Comparison of ENCODE assay signal across 9 cellular contexts in the genomic region with DNA sequence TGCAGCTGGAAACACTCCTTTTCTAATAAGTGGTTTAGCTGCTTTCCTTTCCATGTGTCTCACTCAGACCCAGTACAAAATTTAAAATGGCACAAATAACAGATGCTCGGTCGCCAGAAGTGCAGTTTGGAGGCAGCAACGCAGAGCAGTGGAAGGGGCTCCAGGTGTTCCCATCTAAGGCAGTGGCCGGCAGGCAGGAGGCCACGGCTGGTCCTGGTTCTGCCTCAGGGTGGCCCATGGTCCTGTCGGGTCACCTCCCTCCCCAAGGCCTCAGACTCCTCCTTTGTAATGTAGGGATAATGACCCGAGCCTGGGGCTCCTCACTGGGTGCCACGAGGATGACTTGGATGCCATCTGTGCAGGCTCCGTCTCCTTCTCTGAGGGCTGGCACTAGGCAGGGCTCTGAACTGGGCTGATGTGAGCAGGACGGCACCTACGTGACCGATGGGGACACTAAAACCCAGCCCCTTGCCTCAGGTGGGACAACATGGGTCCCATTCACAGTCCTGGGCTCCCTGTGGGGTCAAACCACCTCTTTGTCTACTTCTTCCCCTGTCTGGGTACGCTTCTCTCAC.
"Had no signal": no experiment of that assay in that cellular context is flagged by ENCODE, and none has a peak within 500 bp of the region (broad histone marks: within the 10 kb centered on the region; RNA-seq: fewer than 3 reads in every experiment).

No MANE protein-coding gene starts in this region.

- H3K36me3 ChIP-seq: breast epithelium had no signal

- H3K36me3 Mint-ChIP-seq: activated naive CD8-positive, alpha-beta T cell treated with anti-CD3 and anti-CD28 coated beads, Interleukin-2, amount 10 ng/mL, durations not matched to agents 7 days and 5 days had no signal

- H3K27ac ChIP-seq: breast epithelium, parathyroid adenoma had no signal

- DNase-seq: activated CD4-positive, alpha-beta T cell treated with anti-CD3 and anti-CD28 coated beads, Interleukin-2, amount 50 U/mL, for 1 hour; activated gamma-delta T cell treated with Interleukin-2 at 50 U/mL for 16 hours; activated naive CD8-positive, alpha-beta T cell treated with anti-CD3 and anti-CD28 coated beads, Interleukin-2, amount 10 ng/mL, durations not matched to agents 7 days and 5 days; activated T-cell treated with anti-CD3 and anti-CD28 coated beads, Interleukin-2, amount 50 U/mL, for 72 hours; anterior cingulate cortex; erythroblast had no signal

- H3K4me1 ChIP-seq: breast epithelium had no signal

- H3K27ac Mint-ChIP-seq: activated naive CD8-positive, alpha-beta T cell treated with anti-CD3 and anti-CD28 coated beads, Interleukin-2, amount 10 ng/mL, durations not matched to agents 7 days and 5 days; activated T-cell treated with anti-CD3 and anti-CD28 coated beads, Interleukin-2, amount 50 U/mL, for 72 hours; T-helper 1 cell treated with Interleukin-12 subunit alpha and Interleukin-12 subunit beta and Interleukin-4 antibody, amounts not matched to agents 30 μg/mL and 1 μg/mL, for 36 hours had no signal

- H3K4me3 ChIP-seq: breast epithelium had no signal

- H3K9me3 ChIP-seq: breast epithelium had no signal

- H3K4me3 Mint-ChIP-seq: activated naive CD8-positive, alpha-beta T cell treated with anti-CD3 and anti-CD28 coated beads, Interleukin-2, amount 10 ng/mL, durations not matched to agents 7 days and 5 days; activated T-cell treated with anti-CD3 and anti-CD28 coated beads, Interleukin-2, amount 50 U/mL, for 72 hours; T-helper 1 cell treated with Interleukin-12 subunit alpha and Interleukin-12 subunit beta and Interleukin-4 antibody, amounts not matched to agents 30 μg/mL and 1 μg/mL, for 36 hours had no signal

- H3K9me3 Mint-ChIP-seq: activated naive CD8-positive, alpha-beta T cell treated with anti-CD3 and anti-CD28 coated beads, Interleukin-2, amount 10 ng/mL, durations not matched to agents 7 days and 5 days; activated T-cell treated with anti-CD3 and anti-CD28 coated beads, Interleukin-2, amount 50 U/mL, for 72 hours; T-helper 1 cell treated with Interleukin-12 subunit alpha and Interleukin-12 subunit beta and Interleukin-4 antibody, amounts not matched to agents 30 μg/mL and 1 μg/mL, for 36 hours had no signal

- H3K4me1 Mint-ChIP-seq: activated naive CD8-positive, alpha-beta T cell treated with anti-CD3 and anti-CD28 coated beads, Interleukin-2, amount 10 ng/mL, durations not matched to agents 7 days and 5 days had no signal

- ATAC-seq: activated T-cell treated with anti-CD3 and anti-CD28 coated beads, Interleukin-2, amount 50 U/mL, for 72 hours had no signal
